In the genomic region with DNA sequence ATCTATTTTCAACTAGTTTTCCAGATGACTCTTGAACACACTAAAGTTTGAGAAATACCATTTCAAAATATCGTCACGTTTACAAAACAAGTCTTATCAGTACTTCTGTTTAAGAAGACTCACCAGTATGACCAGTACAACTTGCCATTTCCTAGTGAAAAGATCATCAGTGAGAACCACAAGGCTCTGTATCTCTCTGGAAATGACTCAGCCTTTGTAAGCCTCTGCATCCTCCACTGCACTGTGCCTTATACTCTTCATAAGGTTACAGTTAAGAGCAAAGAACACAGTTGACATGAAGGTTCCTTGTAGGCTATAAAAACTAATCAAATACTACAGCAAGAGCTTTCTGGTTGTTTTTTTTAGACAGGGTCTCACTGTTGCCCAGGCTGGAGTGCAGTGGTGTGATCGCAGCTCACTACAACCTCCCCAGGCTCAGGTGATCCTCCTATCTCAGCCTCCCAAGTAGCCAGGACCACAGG, we compare ENCODE assay signal across 8 cellular contexts. TPM values are rescaled to one million over a fixed set of nuclear protein-coding genes. Genes with fewer than 3 reads are reported as not detected.
A peak's percentile ranks its signal among the peaks of the same experiment; 100 is the strongest.
DNase-seq lines count a peak whose midpoint lies in the region; ATAC-seq and TF ChIP-seq lines count a peak whose summit lies in the region.

No MANE protein-coding gene starts in this region.

- DNase-seq in GM10266 (ENCODE audit: extremely low spot score) (peak; percentile 80), glutamatergic neuron (no peak), HT-29 (ENCODE audit: low spot score) (no peak), vagina (ENCODE audit: extremely low spot score in 2 of 2) (no peak), DMS79 treated with DMSO at 0.1 percent for 48 hours (lab: John Stamatoyannopoulos, UW) (no peak)
- DNase-seq in effector memory CD8-positive, alpha-beta T cell: no peak

- TF ChIP-seq POLR2A in vagina (IDR thresholded peaks at IDR 0.05): no peak

- H3K9me3 ChIP-seq in vagina: no peaks in the 10 kb centered on the region

- no peak overlapping the region for H3K4me3 ChIP-seq in vagina

- peak; percentile 88 for ATAC-seq in GM21423 (IDR thresholded peaks at IDR 0.05; ENCODE audit: unreplicated experiment)
- ATAC-seq in HG03571 (IDR thresholded peaks at IDR 0.05; ENCODE audit: unreplicated experiment): peak; percentile 92
- peak; percentile 54 for ATAC-seq in effector memory CD8-positive, alpha-beta T cell (replicated peaks)

- H3K27ac ChIP-seq in vagina: no peak overlapping the region

- H3K4me3 Mint-ChIP-seq in effector memory CD8-positive, alpha-beta T cell: no peak overlapping the region
- no peak overlapping the region for H3K4me3 Mint-ChIP-seq in glutamatergic neuron (ENCODE audit: unreplicated experiment)

- H3K27ac Mint-ChIP-seq in effector memory CD8-positive, alpha-beta T cell: peak overlapping the region in 1 of 2 donors; percentile 49
- H3K27ac Mint-ChIP-seq in glutamatergic neuron (ENCODE audit: unreplicated experiment): no peak overlapping the region

- H3K36me3 Mint-ChIP-seq in effector memory CD8-positive, alpha-beta T cell (ENCODE audit: insufficient read depth): peaks cover 31% of the 10 kb centered on the region
- H3K36me3 Mint-ChIP-seq in glutamatergic neuron (ENCODE audit: unreplicated experiment): no peaks in the 10 kb centered on the region

- no peaks in the 10 kb centered on the region for H3K27me3 ChIP-seq in vagina

- peaks cover 0 to 21% of the 10 kb centered on the region in 2 donors for H3K36me3 ChIP-seq in vagina

- intact Hi-C loops in vagina (cut with DNase I): no loop called here

- peaks cover 6% of the 10 kb centered on the region for H3K4me1 ChIP-seq in vagina

- peaks cover 11 to 14% of the 10 kb centered on the region in 2 donors for H3K4me1 Mint-ChIP-seq in effector memory CD8-positive, alpha-beta T cell (ENCODE audit: low read depth in 2 of 2)
- H3K4me1 Mint-ChIP-seq in glutamatergic neuron (ENCODE audit: low read depth, unreplicated experiment): peaks cover 3% of the 10 kb centered on the region

- TF ChIP-seq CTCF in GM10266 (IDR thresholded peaks at IDR 0.05; ENCODE audit: control insufficient read depth, insufficient read depth, low read depth, missing control alignments) (no peak), glutamatergic neuron (IDR thresholded peaks at IDR 0.05; ENCODE audit: partially characterized antibody, unreplicated experiment) (no peak), vagina (IDR thresholded peaks at IDR 0.05) (no peak)

- no peaks in the 10 kb centered on the region for H3K27me3 Mint-ChIP-seq in effector memory CD8-positive, alpha-beta T cell
- peaks cover 4% of the 10 kb centered on the region for H3K27me3 Mint-ChIP-seq in glutamatergic neuron (ENCODE audit: unreplicated experiment)

- no peaks in the 10 kb centered on the region for H3K9me3 Mint-ChIP-seq in effector memory CD8-positive, alpha-beta T cell
- peaks cover 2% of the 10 kb centered on the region for H3K9me3 Mint-ChIP-seq in glutamatergic neuron (ENCODE audit: unreplicated experiment)

RNA-seq across cellular contexts. Expression of a gene that starts 5.7 kb away (rescaled TPM):
- total RNA-seq in glutamatergic neuron (ENCODE audit: unreplicated experiment): 77.7 TPM
- 30.6 and 54.7 TPM in 2 replicates for total RNA-seq in HT-29 (2014; rRNA removed; shearing (Covaris generic))
- total RNA-seq in vagina: 62.1 TPM

RNA-seq across cellular contexts. Expression of a gene that starts 15.4 kb away (rescaled TPM):
- 94.7 TPM for total RNA-seq in glutamatergic neuron (ENCODE audit: unreplicated experiment)
- total RNA-seq in HT-29 (2014; rRNA removed; shearing (Covaris generic)): 55.8 and 69.7 TPM in 2 replicates
- 44.0 TPM for total RNA-seq in vagina

RNA-seq across cellular contexts. Expression of a gene that starts 21.5 kb away (rescaled TPM):
- total RNA-seq in glutamatergic neuron (ENCODE audit: unreplicated experiment): 0.22 TPM
- 0.08 and 0.66 TPM in 2 replicates for total RNA-seq in HT-29 (2014; rRNA removed; shearing (Covaris generic))
- total RNA-seq in vagina: 15.0 TPM
